ENCODE assay signal across 3 cellular contexts in the genomic region with DNA sequence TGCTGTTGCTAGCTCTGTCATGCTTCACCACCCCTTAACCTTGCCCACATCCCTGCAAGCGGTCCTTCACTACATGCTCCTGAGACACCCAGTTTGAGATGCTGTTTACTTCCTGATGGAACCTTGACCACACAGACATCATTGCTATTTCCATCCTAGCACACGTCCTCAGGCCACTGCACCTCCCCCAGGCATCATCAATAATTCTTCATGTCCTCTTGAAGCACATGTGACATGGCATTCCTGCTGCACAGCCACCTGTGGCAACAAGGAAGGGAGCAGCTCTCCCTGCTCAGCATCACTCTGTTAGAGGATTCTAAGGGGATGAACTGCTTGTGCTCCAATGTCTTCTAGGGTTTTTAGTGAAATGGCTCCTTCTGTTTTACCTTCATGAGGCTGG.
TF ChIP-seq lines count a peak whose summit lies in the region.

No MANE protein-coding gene starts in this region.

TF ChIP-seq in A549, 52 proteins besides CTCF, POLR2A, EP300 and RAD21 (continued from another document):
- TF ChIP-seq RCOR1 (IDR thresholded peaks at IDR 0.05; ENCODE audit: low read depth, low read length) (no peak), FOSB (CRISPR knock-in tag; IDR thresholded peaks at IDR 0.05) (no peak), GATA3 (IDR thresholded peaks at IDR 0.05; ENCODE audit: borderline replicate concordance) (no peak), NR3C1 (IDR thresholded peaks at IDR 0.05) (no peak), SMC3 (IDR thresholded peaks at IDR 0.05) (no peak)

TF ChIP-seq in HEK293, 187 proteins besides CTCF, POLR2A, EP300 and RAD21 (continued from another document):
- TF ChIP-seq SCRT2 (tag by site-specific recombination; IDR thresholded peaks at IDR 0.05) = 0 out of 2 replicates have a peak, but pooled peaks have one; percentile 16
- no peak for TF ChIP-seq KLF1 (tag by site-specific recombination; IDR thresholded peaks at IDR 0.05)

TF ChIP-seq in GM12878, 131 proteins besides CTCF, POLR2A, EP300 and RAD21 (continued from another document):
- no peak for TF ChIP-seq KDM1A (IDR thresholded peaks at IDR 0.05; ENCODE audit: borderline replicate concordance)
- TF ChIP-seq HDAC6 (IDR thresholded peaks at IDR 0.05; ENCODE audit: unreplicated experiment) = no peak
- TF ChIP-seq RB1 (IDR thresholded peaks at IDR 0.05; ENCODE audit: borderline replicate concordance) = no peak
